ENCODE assay signal across 13 cellular contexts in the genomic region with DNA sequence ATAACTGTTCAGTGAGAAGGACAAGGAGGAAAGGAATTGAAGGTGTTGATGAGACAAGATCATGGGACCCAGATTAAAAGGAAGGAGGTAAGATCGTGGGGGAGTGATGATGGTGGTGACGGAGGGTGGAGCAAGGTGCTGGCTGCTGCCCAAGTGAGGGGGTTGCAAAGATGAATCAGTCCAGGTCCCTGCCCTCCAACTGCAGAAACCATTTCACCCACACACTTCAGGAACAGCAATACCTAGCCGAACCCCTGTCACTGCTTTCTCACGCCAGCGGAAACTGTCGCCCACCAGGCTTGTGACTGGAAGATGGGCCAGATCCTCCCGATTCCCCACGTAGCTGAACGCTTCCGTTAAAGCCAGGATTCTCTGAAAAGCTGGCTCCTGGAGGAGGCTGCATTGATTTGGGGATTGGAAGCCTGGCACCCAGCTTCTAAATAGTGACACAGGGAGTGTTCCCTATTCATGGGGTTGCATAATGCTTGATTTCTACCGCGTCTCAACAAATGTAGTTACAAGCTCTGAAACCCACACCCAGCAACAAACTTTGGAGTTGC. TPM values are rescaled to one million over a fixed set of nuclear protein-coding genes. Genes with fewer than 3 reads are reported as not detected.
A peak's percentile ranks its signal among the peaks of the same experiment; 100 is the strongest.
DNase-seq lines count a peak whose midpoint lies in the region; ATAC-seq and TF ChIP-seq lines count a peak whose summit lies in the region.
"Had no signal": no experiment of that assay in that cellular context is flagged by ENCODE, and none has a peak within 500 bp of the region (broad histone marks: within the 10 kb centered on the region; RNA-seq: fewer than 3 reads in every experiment).

No MANE protein-coding gene starts in this region.

- no peaks in the 10 kb centered on the region for H3K9me3 Mint-ChIP-seq in activated T-helper 17 cell treated with anti-CD3 and anti-CD28 coated beads, Interleukin-2, amount 50 U/mL, for 72 hours
- no peaks in the 10 kb centered on the region for H3K9me3 Mint-ChIP-seq in neural progenitor cell
- H3K9me3 Mint-ChIP-seq: stimulated activated memory B cell treated with anti-CD40 and anti-IgM and Interleukin-4, amounts not matched to agents 10 μg/mL and 1 μg/mL and 100 μg/mL, for 72 hours had no signal

- H4K20me1 ChIP-seq in neural progenitor cell (ENCODE audit: low read depth) = no peaks in the 10 kb centered on the region

- peak; percentile 76 for ATAC-seq in activated T-helper 17 cell treated with anti-CD3 and anti-CD28 coated beads, Interleukin-2, amount 50 U/mL, for 72 hours (replicated peaks)
- no peak for ATAC-seq in HG03442 (IDR thresholded peaks at IDR 0.05; ENCODE audit: unreplicated experiment)
- ATAC-seq: stimulated activated memory B cell treated with anti-CD40 and anti-IgM and Interleukin-4, amounts not matched to agents 10 μg/mL and 1 μg/mL and 100 μg/mL, for 72 hours had no signal

- peaks cover 5% of the 10 kb centered on the region for H3F3A ChIP-seq in neural progenitor cell (ENCODE audit: low read depth)

- no peak overlapping the region for H3K9ac ChIP-seq in neural progenitor cell

- peaks cover 7% of the 10 kb centered on the region for H3K4me1 ChIP-seq in neural progenitor cell

- peaks cover 18% of the 10 kb centered on the region for H3K79me2 ChIP-seq in neural progenitor cell (ENCODE audit: low read depth)

- H3K27me3 Mint-ChIP-seq in activated T-helper 17 cell treated with anti-CD3 and anti-CD28 coated beads, Interleukin-2, amount 50 U/mL, for 72 hours = no peaks in the 10 kb centered on the region
- peaks cover 17% of the 10 kb centered on the region for H3K27me3 Mint-ChIP-seq in neural progenitor cell (ENCODE audit: insufficient read depth, low read depth)
- H3K27me3 Mint-ChIP-seq: stimulated activated memory B cell treated with anti-CD40 and anti-IgM and Interleukin-4, amounts not matched to agents 10 μg/mL and 1 μg/mL and 100 μg/mL, for 72 hours had no signal

- peaks cover 40% of the 10 kb centered on the region for H3K27me3 ChIP-seq in neural progenitor cell
- H3K27me3 ChIP-seq: ovary had no signal

- H3K4me3 Mint-ChIP-seq in activated T-helper 17 cell treated with anti-CD3 and anti-CD28 coated beads, Interleukin-2, amount 50 U/mL, for 72 hours = peak overlapping the region; percentile 97
- H3K4me3 Mint-ChIP-seq in neural progenitor cell = peak overlapping the region; percentile 21
- H3K4me3 Mint-ChIP-seq: stimulated activated memory B cell treated with anti-CD40 and anti-IgM and Interleukin-4, amounts not matched to agents 10 μg/mL and 1 μg/mL and 100 μg/mL, for 72 hours had no signal

- no peak for TF ChIP-seq CTCF in neural progenitor cell (IDR thresholded peaks at IDR 0.05)

- peak overlapping the region; percentile 72 for H3K27ac Mint-ChIP-seq in activated T-helper 17 cell treated with anti-CD3 and anti-CD28 coated beads, Interleukin-2, amount 50 U/mL, for 72 hours
- H3K27ac Mint-ChIP-seq in neural progenitor cell = no peak overlapping the region
- H3K27ac Mint-ChIP-seq: stimulated activated memory B cell treated with anti-CD40 and anti-IgM and Interleukin-4, amounts not matched to agents 10 μg/mL and 1 μg/mL and 100 μg/mL, for 72 hours had no signal

- no peaks in the 10 kb centered on the region for H3K36me3 ChIP-seq in neural progenitor cell
- H3K36me3 ChIP-seq: ovary had no signal

- H3K4me2 ChIP-seq in neural progenitor cell = no peak overlapping the region

- DNase-seq in activated effector memory CD4-positive, alpha-beta T cell treated with anti-CD3 and anti-CD28 coated beads, Interleukin-2, amount 50 U/mL, for 16 hours = peak; percentile 88
- DNase-seq in activated effector memory CD4-positive, alpha-beta T cell treated with Interleukin-2 at 50 U/mL for 16 hours = no peak
- DNase-seq in neural progenitor cell (ENCODE audit: low spot score) (no peak), DMS79 treated with DMSO at 0.1 percent for 48 hours (lab: John Stamatoyannopoulos, UW) (no peak), NCI-H526 (lab: John Stamatoyannopoulos, UW) (no peak)
- peak; percentile 49 to 76 for DNase-seq in stimulated activated CD8-positive, alpha-beta memory T cell treated with anti-CD3 and anti-CD28 coated beads, Interleukin-7, amount 100 ng/mL, for 48 hours (ENCODE audit: extremely low read depth in 1 of 2, low read depth in 1 of 2)
- DNase-seq: HCEC 1CT, kidney glomerular epithelial cell, NCI-H1105 treated with DMSO at 0.1 percent for 48 hours, ovary had no signal

- H3K4me1 Mint-ChIP-seq in activated T-helper 17 cell treated with anti-CD3 and anti-CD28 coated beads, Interleukin-2, amount 50 U/mL, for 72 hours = peaks cover 34% of the 10 kb centered on the region
- peaks cover 9% of the 10 kb centered on the region for H3K4me1 Mint-ChIP-seq in neural progenitor cell

- no peak overlapping the region for H3K27ac ChIP-seq in neural progenitor cell
- H3K27ac ChIP-seq: ovary had no signal

- no peak overlapping the region for H3K4me3 ChIP-seq in neural progenitor cell
- H3K4me3 ChIP-seq: ovary had no signal

- H3K9me3 ChIP-seq in neural progenitor cell (ENCODE audit: low read depth) = no peaks in the 10 kb centered on the region
- H3K9me3 ChIP-seq: ovary had no signal

- peaks cover 14% of the 10 kb centered on the region for H3K36me3 Mint-ChIP-seq in activated T-helper 17 cell treated with anti-CD3 and anti-CD28 coated beads, Interleukin-2, amount 50 U/mL, for 72 hours (ENCODE audit: low read depth)
- H3K36me3 Mint-ChIP-seq in neural progenitor cell = no peaks in the 10 kb centered on the region
- H3K36me3 Mint-ChIP-seq: stimulated activated memory B cell treated with anti-CD40 and anti-IgM and Interleukin-4, amounts not matched to agents 10 μg/mL and 1 μg/mL and 100 μg/mL, for 72 hours had no signal

- peak overlapping the region; percentile 61 for H2AFZ ChIP-seq in neural progenitor cell (replicated peaks)

RNA-seq across cellular contexts. Expression of gene LSG1, which starts 3.2 kb away (rescaled TPM):
- 10 to 100 TPM; 37.9 to 46.9 TPM for total RNA-seq in activated T-helper 17 cell treated with anti-CD3 and anti-CD28 coated beads, Interleukin-2, amount 50 U/mL, for 72 hours
- total RNA-seq in neural progenitor cell (ENCODE audit: low replicate concordance) = 31.0 and 41.2 TPM in 2 replicates

RNA-seq across cellular contexts. Expression of gene FAM43A, which starts 10.5 kb away (rescaled TPM):
- total RNA-seq in activated T-helper 17 cell treated with anti-CD3 and anti-CD28 coated beads, Interleukin-2, amount 50 U/mL, for 72 hours = 10 to 100 TPM in 1 of 2 donors, 1 to 10 TPM in 1; 7.1 to 32.6 TPM
- 0.80 and 2.6 TPM in 2 replicates for total RNA-seq in neural progenitor cell (ENCODE audit: low replicate concordance)

RNA-seq across cellular contexts. Expression of gene TMEM44, which starts 41.9 kb away (rescaled TPM):
- total RNA-seq in activated T-helper 17 cell treated with anti-CD3 and anti-CD28 coated beads, Interleukin-2, amount 50 U/mL, for 72 hours = 10 to 100 TPM in 1 of 2 donors, 1 to 10 TPM in 1; 6.6 to 11.1 TPM
- total RNA-seq in neural progenitor cell (ENCODE audit: low replicate concordance) = 10.4 and 25.7 TPM in 2 replicates

Comparison
In these comparisons a context has a peak if more than half of its experiments do, and no peak if none do; other contexts are left out.
1. DNase-seq: peak in activated effector memory CD4-positive, alpha-beta T cell treated with anti-CD3 and anti-CD28 coated beads, Interleukin-2, amount 50 U/mL, for 16 hours (single experiment) and stimulated activated CD8-positive, alpha-beta memory T cell treated with anti-CD3 and anti-CD28 coated beads, Interleukin-7, amount 100 ng/mL, for 48 hours (2 of 2); none in activated effector memory CD4-positive, alpha-beta T cell treated with Interleukin-2 at 50 U/mL for 16 hours (single experiment), neural progenitor cell (single experiment), DMS79 treated with DMSO at 0.1 percent for 48 hours (single experiment) and NCI-H526 (0 of 2).